Comparison of ENCODE assay signal across 8 cellular contexts in genomic region chr2:15591692-15592463, GRCh38. TPM values are rescaled to one million over a fixed set of nuclear protein-coding genes. Genes with fewer than 3 reads are reported as not detected.
DNase-seq lines count a peak whose midpoint lies in the region; ATAC-seq and TF ChIP-seq lines count a peak whose summit lies in the region.

DDX1 (plus strand) TSS chr2:15591868; CDS start chr2:15591934, 66 bp downstream.

- no peak for TF ChIP-seq CTCF in nephron (IDR thresholded peaks at IDR 0.05; ENCODE audit: unreplicated experiment in 3 of 3)

- peaks cover 26% of the 10 kb centered on the region for H3K36me3 ChIP-seq in KOPT-K1 (ENCODE audit: insufficient read depth, low read length)

- no peaks in the 10 kb centered on the region for H3K9me3 ChIP-seq in KOPT-K1 (ENCODE audit: insufficient read depth, low read length, poor library complexity, severe bottlenecking)

- no peaks in the 10 kb centered on the region for H3K9me3 Mint-ChIP-seq in nephron

- H3K27me3 Mint-ChIP-seq in nephron (ENCODE audit: low read depth), result no peaks in the 10 kb centered on the region

- DNase-seq in Daoy (ENCODE audit: low read depth), result peak; percentile 90
- peak; percentile 91 for DNase-seq in RPMI8226
- DNase-seq in activated T-helper 9 cell treated with anti-CD3 and anti-CD28 coated beads, Interleukin-2, amount 50 U/mL, for 16 hours (ENCODE audit: low read depth), result peak; percentile 77
- DNase-seq in fibroblast of peridontal ligament (ENCODE audit: extremely low read depth), result peak; percentile 80
- peak; percentile 89 for DNase-seq in stimulated activated naive CD8-positive, alpha-beta T cell treated with anti-CD3 and anti-CD28 coated beads, Interleukin-15, Interleukin-2, amounts not matched to agents 100 U/mL and 50 U/mL, for 24 hours

- H3K4me3 Mint-ChIP-seq in nephron, result peak within 1 kb of the TSS; percentile 94 to 99 (median 98)

- H3K27ac Mint-ChIP-seq in nephron, result peak within 1 kb of the TSS; percentile 94 to 98 (median 97)

- peak; percentile 96 for ATAC-seq in GM21825 (IDR thresholded peaks at IDR 0.05; ENCODE audit: unreplicated experiment)
- peak; percentile 93 for ATAC-seq in stimulated activated naive CD8-positive, alpha-beta T cell treated with anti-CD3 and anti-CD28 coated beads, Interleukin-15, Interleukin-2, amounts not matched to agents 100 U/mL and 50 U/mL, for 24 hours

- H3K4me1 Mint-ChIP-seq in nephron, result peaks cover 21% of the 10 kb centered on the region

- peaks cover 20% of the 10 kb centered on the region for H3K36me3 Mint-ChIP-seq in nephron (ENCODE audit: low read depth)

- H3K27ac ChIP-seq in KOPT-K1 (ENCODE audit: low read depth, low read length, poor library complexity, severe bottlenecking), result peak within 1 kb of the TSS; percentile 81

RNA-seq across cellular contexts. Expression of gene DDX1, which starts in this region (rescaled TPM):
- 134 and 135 TPM in 2 replicates for total RNA-seq in Daoy (2014; rRNA removed; shearing (Covaris generic))

Comparison
In these comparisons a context has a peak if more than half of its experiments do, and no peak if none do; other contexts are left out.
1. Peak in every context shown above with its lines: DNase-seq, ATAC-seq and H3K27ac ChIP-seq.